1 cellular context compared by ENCODE assay signal in genomic region chr22:30301995-30302809, GRCh38.
TF ChIP-seq lines count a peak whose summit lies in the region.

No MANE protein-coding gene starts in this region.

TF ChIP-seq in IMR-90, 13 proteins besides CTCF, POLR2A, EP300 and RAD21:
- TF ChIP-seq CEBPB (IDR thresholded peaks at IDR 0.05; ENCODE audit: low read depth, low read length) (no peak), MXI1 (IDR thresholded peaks at IDR 0.05; ENCODE audit: borderline replicate concordance, low read depth, low read length) (no peak), MAFK (IDR thresholded peaks at IDR 0.05; ENCODE audit: low read depth, low read length) (no peak), SMC3 (IDR thresholded peaks at IDR 0.05; ENCODE audit: low read depth, low read length) (no peak), NFE2L2 (IDR thresholded peaks at IDR 0.05; ENCODE audit: low read depth, low read length) (no peak), MAZ (IDR thresholded peaks at IDR 0.05; ENCODE audit: borderline replicate concordance, low read depth, low read length) (no peak), RCOR1 (IDR thresholded peaks at IDR 0.05; ENCODE audit: insufficient replicate concordance, low read length) (no peak), USF2 (IDR thresholded peaks at IDR 0.05; ENCODE audit: low read depth, low read length) (no peak), ELK1 (IDR thresholded peaks at IDR 0.05; ENCODE audit: borderline replicate concordance, low read depth, low read length) (no peak), FOS (IDR thresholded peaks at IDR 0.05; ENCODE audit: low read depth, low read length) (no peak), RFX5 (IDR thresholded peaks at IDR 0.05; ENCODE audit: low read depth, low read length) (no peak), CHD1 (IDR thresholded peaks at IDR 0.05; ENCODE audit: low read depth, low read length) (no peak), BHLHE40 (IDR thresholded peaks at IDR 0.05; ENCODE audit: low read depth, low read length) (no peak)
